Comparison of ENCODE assay signal across 8 cellular contexts in the genomic region with DNA sequence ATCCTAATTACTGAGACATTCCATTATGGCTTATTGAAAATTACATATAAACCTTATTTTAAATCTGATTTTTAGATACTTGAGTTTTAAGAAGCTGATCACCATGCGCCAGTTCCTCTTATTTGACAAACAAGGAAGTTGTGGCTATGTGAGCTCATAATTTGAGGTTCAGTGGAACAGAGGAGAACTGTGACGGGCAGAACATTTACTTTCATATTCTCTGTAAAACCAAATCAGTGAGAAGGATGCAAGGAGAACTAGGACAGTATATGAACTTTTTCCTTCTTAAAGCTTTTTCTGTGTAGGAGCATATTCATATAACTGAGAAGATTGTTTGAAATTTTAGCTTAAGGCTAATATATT. TPM values are rescaled to one million over a fixed set of nuclear protein-coding genes. Genes with fewer than 3 reads are reported as not detected.
A peak's percentile ranks its signal among the peaks of the same experiment; 100 is the strongest.
DNase-seq lines count a peak whose midpoint lies in the region; ATAC-seq, FAIRE-seq and TF ChIP-seq lines count a peak whose summit lies in the region.

No MANE protein-coding gene starts in this region.

- CTCF ChIA-PET in T-cell (lab: Charles Lee) = interaction anchor here (0.6 to 3.8 kb wide), 20 partner anchors 10 to 1026 kb away, joined by 3 to 40 read pairs (median 4); a partner anchor contains a TSS

- H3K27ac ChIP-seq in hepatocyte = no peak overlapping the region
- H3K27ac ChIP-seq in neuronal stem cell (replicated peaks; ENCODE audit: low read length) = no peak overlapping the region

- H3K4ac ChIP-seq in neuronal stem cell (ENCODE audit: low read length) = no peak overlapping the region

- no peak overlapping the region for H2BK12ac ChIP-seq in neuronal stem cell (ENCODE audit: low read length)

- no peak overlapping the region for H3K14ac ChIP-seq in neuronal stem cell (ENCODE audit: low read length)

- peaks cover 1% of the 10 kb centered on the region for H3K79me1 ChIP-seq in neuronal stem cell (ENCODE audit: low read depth, low read length)

- H3K23ac ChIP-seq in neuronal stem cell (ENCODE audit: low read depth, low read length, poor library complexity) = no peak overlapping the region

- H2BK120ac ChIP-seq in neuronal stem cell (ENCODE audit: low read depth, low read length) = no peak overlapping the region

- no peak overlapping the region for H2AFZ ChIP-seq in hepatocyte
- H2AFZ ChIP-seq in neuronal stem cell (ENCODE audit: low read length) = no peak overlapping the region

- no peak for FAIRE-seq in urothelium cell line (lab: Jason Lieb, UNC)

- H3K36me3 ChIP-seq in hepatocyte (replicated peaks; ENCODE audit: insufficient read depth, low read depth) = no peaks in the 10 kb centered on the region
- no peaks in the 10 kb centered on the region for H3K36me3 ChIP-seq in neuronal stem cell (replicated peaks in 1 of 2; ENCODE audit: control insufficient read depth in 2 of 2, insufficient read depth in 2 of 2, low read length in 2 of 2)

- H3K18ac ChIP-seq in neuronal stem cell (ENCODE audit: low read length) = no peak overlapping the region

- no peaks in the 10 kb centered on the region for H3K27me3 Mint-ChIP-seq in T-cell
- H3K27me3 Mint-ChIP-seq in naive B cell = no peaks in the 10 kb centered on the region

- no peak overlapping the region for H3K9ac ChIP-seq in neuronal stem cell (ENCODE audit: low read depth, low read length, poor library complexity)

- WGBS in hepatocyte (ENCODE audit: low lambda C conversion rate, missing lambda C conversion rate) = 93% methylated on average over 2 of the region's 2 CpGs
- no CpG with 5 or more reads among the region's 2 CpGs for WGBS in neuronal stem cell (ENCODE audit: extremely low coverage in 2 of 2, insufficient read length in 2 of 2, insufficient replicate concordance in 1 of 2), 2 donors

- H3K9me2 ChIP-seq in hepatocyte (replicated peaks; ENCODE audit: insufficient read depth) = no peaks in the 10 kb centered on the region

- peaks cover 33% of the 10 kb centered on the region for H3K79me2 ChIP-seq in hepatocyte

- H3K4me2 ChIP-seq in hepatocyte = no peak overlapping the region
- no peak overlapping the region for H3K4me2 ChIP-seq in neuronal stem cell (ENCODE audit: insufficient read depth, low read length, poor library complexity, severe bottlenecking)

- H4K91ac ChIP-seq in neuronal stem cell (ENCODE audit: low read depth, low read length, poor library complexity) = no peak overlapping the region

- peaks cover 3% of the 10 kb centered on the region for H3K4me1 ChIP-seq in hepatocyte (ENCODE audit: insufficient read depth)
- no peaks in the 10 kb centered on the region for H3K4me1 ChIP-seq in neuronal stem cell (ENCODE audit: control insufficient read depth in 2 of 2, insufficient read depth in 1 of 2, low read depth in 1 of 2, low read length in 2 of 2)

- H3K4me3 ChIP-seq in hepatocyte = no peak overlapping the region
- H3K4me3 ChIP-seq in neuronal stem cell (ENCODE audit: low read length in 2 of 2) = no peak overlapping the region

- H3K4me1 Mint-ChIP-seq in T-cell (peaks cover 83 to 86% (median 84%) of the 10 kb centered on the region in 3 donors), naive B cell (peaks cover 61 to 89% (median 68%) of the 10 kb centered on the region in 3 donors)

- no peak overlapping the region for H2AK5ac ChIP-seq in neuronal stem cell (ENCODE audit: low read depth, low read length)

- ATAC-seq in GM18909 (IDR thresholded peaks at IDR 0.05; ENCODE audit: poor library complexity, unreplicated experiment) (peak; percentile 86), HG03066 (IDR thresholded peaks at IDR 0.05; ENCODE audit: low read depth, unreplicated experiment) (peak; percentile 80), T-cell (replicated peaks in 1 of 4) (peak; percentile 66 to 78 (median 74)), naive B cell (ENCODE audit: low read depth in 2 of 2) (peak; percentile 64 to 72)

- H3K27me3 ChIP-seq in hepatocyte (no peaks in the 10 kb centered on the region), neuronal stem cell (ENCODE audit: control insufficient read depth in 3 of 3, insufficient read depth in 3 of 3, low read depth in 1 of 3, low read length in 3 of 3) (no peaks in the 10 kb centered on the region)

- no peak overlapping the region for H2BK15ac ChIP-seq in neuronal stem cell (ENCODE audit: low read length)

- no peak overlapping the region for H2BK5ac ChIP-seq in neuronal stem cell (ENCODE audit: low read length)

- H3K27ac Mint-ChIP-seq in T-cell = peak overlapping the region; percentile 95 to 98
- peak overlapping the region; percentile 95 to 99 (median 98) for H3K27ac Mint-ChIP-seq in naive B cell

- H4K20me1 ChIP-seq in hepatocyte (ENCODE audit: insufficient read depth, poor library complexity, severe bottlenecking) = no peaks in the 10 kb centered on the region

- POLR2A ChIA-PET in T-cell (lab: Charles Lee) = interaction anchor here (0.5 to 3.8 kb wide), 27 partner anchors 9 to 1785 kb away, joined by 3 to 127 read pairs (median 6); a partner anchor contains a TSS

- H3K9me3 ChIP-seq in hepatocyte (ENCODE audit: low read depth) = no peaks in the 10 kb centered on the region
- peaks cover 0 to 2% of the 10 kb centered on the region in 2 donors for H3K9me3 ChIP-seq in neuronal stem cell (replicated peaks in 1 of 2; ENCODE audit: control insufficient read depth in 2 of 2, insufficient read depth in 1 of 2, low read depth in 1 of 2, low read length in 2 of 2)

- H3K9me3 Mint-ChIP-seq in T-cell (peaks cover 0 to 5% (median 0%) of the 10 kb centered on the region in 3 donors), naive B cell (no peaks in the 10 kb centered on the region)

- TF ChIP-seq CTCF in hepatocyte (IDR thresholded peaks at IDR 0.05; ENCODE audit: poor library complexity) = no peak

- peak overlapping the region; percentile 69 to 77 (median 75) for H3K4me3 Mint-ChIP-seq in T-cell
- H3K4me3 Mint-ChIP-seq in naive B cell = peak overlapping the region; percentile 67 to 89 (median 82)

- DNase-seq in CD1c-positive myeloid dendritic cell (ENCODE audit: extremely low spot score) (peak; percentile 93), T-cell (peak in 23 of 34 experiments; percentile 7 to 58 (median 38)), naive B cell (peak; percentile 81), hepatocyte (ENCODE audit: low spot score) (no peak), urothelium cell line (ENCODE audit: low spot score) (no peak), neuronal stem cell (ENCODE audit: low spot score) (no peak)

- H3K36me3 Mint-ChIP-seq in T-cell = peaks cover 9% of the 10 kb centered on the region
- H3K36me3 Mint-ChIP-seq in naive B cell = no peaks in the 10 kb centered on the region

- no peak overlapping the region for H4K8ac ChIP-seq in neuronal stem cell (ENCODE audit: low read depth, low read length)

RNA-seq across cellular contexts. Expression of a gene that starts 25.3 kb away (rescaled TPM):
- total RNA-seq in T-cell (10 to 100 TPM; 67.9 to 98.7 (median 75.2) TPM), hepatocyte (16.5 and 17.0 TPM in 2 replicates)
- polyA plus RNA-seq in naive B cell (ENCODE audit: low read depth in 6 of 6) (10 to 100 TPM; 35.5 to 63.2 (median 46.0) TPM), hepatocyte (12.2 and 13.2 TPM in 2 replicates)
- polyA plus RNA-seq in neuronal stem cell (2013, experiment 1 of 2) = 23.4 TPM
- 23.3 TPM for polyA plus RNA-seq in neuronal stem cell (2013, experiment 2 of 2)

Comparison
In these comparisons a context has a peak if more than half of its experiments do, and no peak if none do; other contexts are left out.
1. DNase-seq: peak in CD1c-positive myeloid dendritic cell (single experiment), T-cell (23 of 34) and naive B cell (single experiment); none in hepatocyte (single experiment), urothelium cell line (single experiment) and neuronal stem cell (single experiment).
2. Peak in every context shown above with its lines, with median percentiles within 50 percentile points of each other: ATAC-seq.